10 cellular contexts compared by ENCODE assay signal in genomic region chr6:149755300-149756260, GRCh38. TPM values are rescaled to one million over a fixed set of nuclear protein-coding genes. Genes with fewer than 3 reads are reported as not detected.
DNase-seq lines count a peak whose midpoint lies in the region; ATAC-seq and TF ChIP-seq lines count a peak whose summit lies in the region.
"Had no signal": no experiment of that assay in that cellular context is flagged by ENCODE, and none has a peak within 500 bp of the region (broad histone marks: within the 10 kb centered on the region; RNA-seq: fewer than 3 reads in every experiment).

No MANE protein-coding gene starts in this region.

- no peak overlapping the region for H3K9ac ChIP-seq in OCI-LY1 (ENCODE audit: low read length)

- no peaks in the 10 kb centered on the region for H3K27me3 ChIP-seq in OCI-LY1 (ENCODE audit: insufficient read depth, low read length)

- no peaks in the 10 kb centered on the region for H3K9me2 ChIP-seq in OCI-LY1 (ENCODE audit: low read depth, low read length)

- TF ChIP-seq CTCF in OCI-LY1 (IDR thresholded peaks at IDR 0.05; ENCODE audit: low read length), result no peak

- H3K79me2 ChIP-seq in OCI-LY1 (ENCODE audit: insufficient read depth, low read length), result peaks cover 89% of the 10 kb centered on the region

- peaks cover 37% of the 10 kb centered on the region for H3K36me3 ChIP-seq in OCI-LY1 (ENCODE audit: insufficient read depth, low read length)

- H3K4me2 ChIP-seq in OCI-LY1 (ENCODE audit: low read length), result no peak overlapping the region; the same call in 1 of the 2 replicates

- DNase-seq in myocyte (ENCODE audit: low read depth) (peak; percentile 14), SHP77 treated with DMSO at 0.1 percent for 48 hours (lab: John Stamatoyannopoulos, UW) (no peak), T-helper 2 cell (no peak)
- DNase-seq in activated T-cell treated with anti-CD3 and anti-CD28 coated beads, Interleukin-2, amount 50 U/mL, for 48 hours, result no peak
- DNase-seq: IMR-90 had no signal

- ATAC-seq in GM18867 (IDR thresholded peaks at IDR 0.05; ENCODE audit: unreplicated experiment) (peak; percentile 52), HG02623 (IDR thresholded peaks at IDR 0.05; ENCODE audit: unreplicated experiment) (peak; percentile 68), HG02970 (IDR thresholded peaks at IDR 0.05; ENCODE audit: low FRiP score, unreplicated experiment) (no peak)

- no peaks in the 10 kb centered on the region; the same call in 1 of the 2 replicates for H3F3A ChIP-seq in OCI-LY1 (ENCODE audit: insufficient read depth, low read length)

- no peaks in the 10 kb centered on the region for H3K9me3 ChIP-seq in OCI-LY1 (ENCODE audit: low read length)

- peak overlapping the region; percentile 42 for H3K27ac ChIP-seq in OCI-LY1 (ENCODE audit: low read depth, low read length, poor library complexity, severe bottlenecking)
- H3K27ac ChIP-seq: VCaP had no signal

- H4K20me1 ChIP-seq in OCI-LY1 (ENCODE audit: insufficient read depth, low read length), result 0 out of 2 replicates have a peak, but pooled peaks cover 5% of the 10 kb centered on the region

- peaks cover 47% of the 10 kb centered on the region for H3K4me1 ChIP-seq in OCI-LY1 (ENCODE audit: insufficient read depth, low read length, severe bottlenecking)

- H3K4me3 ChIP-seq in OCI-LY1 (ENCODE audit: low read depth, low read length, poor library complexity, severe bottlenecking), result no peak overlapping the region

- no peak overlapping the region for H2AFZ ChIP-seq in OCI-LY1 (ENCODE audit: low read length)

RNA-seq across cellular contexts. Expression of gene PCMT1, which starts 6.0 kb away (rescaled TPM):
- total RNA-seq in myocyte, result 114 and 213 TPM in 2 replicates
- 96.1 TPM for polyA plus RNA-seq in myocyte (2012)

RNA-seq across cellular contexts. Expression of gene NUP43, which starts 9.3 kb away (rescaled TPM):
- total RNA-seq in myocyte, result 33.2 and 51.5 TPM in 2 replicates
- polyA plus RNA-seq in myocyte (2012), result 15.3 TPM

RNA-seq across cellular contexts. Expression of gene LATS1, which starts 37.7 kb away (rescaled TPM):
- 13.5 and 13.8 TPM in 2 replicates for total RNA-seq in myocyte
- polyA plus RNA-seq in myocyte (2012), result 6.1 TPM
